In the genomic region with DNA sequence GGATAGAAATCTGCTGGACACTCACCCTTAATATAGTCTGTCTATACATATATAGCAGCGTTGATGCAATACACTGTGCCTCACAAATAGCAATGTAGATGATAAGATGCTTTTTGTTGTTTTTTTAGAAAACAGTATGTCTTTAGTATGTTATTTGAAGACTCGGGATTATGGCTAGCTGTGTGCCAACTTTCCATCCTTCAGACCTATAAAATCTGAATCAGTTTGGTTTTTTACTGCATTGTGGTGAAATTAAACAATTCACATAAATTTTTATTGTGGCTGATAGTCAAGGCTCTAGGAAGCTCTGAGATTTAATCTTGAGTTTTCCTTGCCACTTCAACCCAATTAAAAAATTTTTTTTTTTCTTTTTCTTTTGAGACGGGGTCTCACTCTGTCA, we compare ENCODE assay signal across 6 cellular contexts.
A peak's percentile ranks its signal among the peaks of the same experiment; 100 is the strongest.
DNase-seq lines count a peak whose midpoint lies in the region; TF ChIP-seq lines count a peak whose summit lies in the region.
"Not testable (repeated sequence)": the region's sequence is repeated elsewhere in the genome, so short reads cannot be mapped to it uniquely, and the experiment has no call there.

No MANE protein-coding gene starts in this region.

- not testable (repeated sequence) for H3K9ac ChIP-seq in muscle layer of colon (ENCODE audit: low read length); smooth muscle cell (ENCODE audit: low read depth)

- H3K4me3 ChIP-seq in esophagus muscularis mucosa; left ventricle myocardium inferior; muscle layer of colon (ENCODE audit: low read depth in 1 of 2, low read length in 2 of 2); smooth muscle cell; tibial artery: not testable (repeated sequence)

- not testable (repeated sequence) for H3K79me2 ChIP-seq in smooth muscle cell (ENCODE audit: low read depth)

- TF ChIP-seq CTCF in VCaP (conservative IDR thresholded peaks at IDR 0.05); esophagus muscularis mucosa (IDR thresholded peaks at IDR 0.05); left ventricle myocardium inferior (IDR thresholded peaks at IDR 0.05; ENCODE audit: borderline replicate concordance); smooth muscle cell (IDR thresholded peaks at IDR 0.05; ENCODE audit: borderline replicate concordance, insufficient read depth, poor library complexity, severe bottlenecking); tibial artery (IDR thresholded peaks at IDR 0.05): not testable (repeated sequence)

- H4K20me1 ChIP-seq in smooth muscle cell (ENCODE audit: low read depth): not testable (repeated sequence)

- not testable (repeated sequence) for H3K36me3 ChIP-seq in esophagus muscularis mucosa; left ventricle myocardium inferior; muscle layer of colon (ENCODE audit: insufficient read depth, low read length); smooth muscle cell (ENCODE audit: low read depth); tibial artery

- H3K27me3 ChIP-seq in esophagus muscularis mucosa; left ventricle myocardium inferior (ENCODE audit: low read depth); muscle layer of colon (ENCODE audit: control insufficient read depth in 1 of 2, insufficient read depth in 2 of 2, low read length in 2 of 2); smooth muscle cell (ENCODE audit: low read depth); tibial artery: not testable (repeated sequence)

- H3F3A ChIP-seq in smooth muscle cell (ENCODE audit: low read depth): not testable (repeated sequence)

- not testable (repeated sequence) for TF ChIP-seq EP300 in esophagus muscularis mucosa (IDR thresholded peaks at IDR 0.05)

- 76% methylated on average over 3 of the region's 3 CpGs for WGBS in esophagus muscularis mucosa
- WGBS in smooth muscle cell (ENCODE audit: low lambda C conversion rate): 54% methylated on average over 3 of the region's 3 CpGs

- H3K27ac ChIP-seq in VCaP (peak overlapping the region; percentile 31; the same call in 1 of the 2 replicates), esophagus muscularis mucosa (replicated peaks in 1 of 4) (peak overlapping the region; percentile 71 to 79 (median 73)), left ventricle myocardium inferior (replicated peaks) (peak overlapping the region; percentile 75), muscle layer of colon (ENCODE audit: low read depth, low read length) (peak overlapping the region; percentile 63), smooth muscle cell (ENCODE audit: low read depth) (peak overlapping the region; percentile 45), tibial artery (peak overlapping the region; percentile 61 to 66)

- peaks cover 26 to 58% (median 47%) of the 10 kb centered on the region in 4 donors for H3K4me1 ChIP-seq in esophagus muscularis mucosa
- peaks cover 78% of the 10 kb centered on the region for H3K4me1 ChIP-seq in left ventricle myocardium inferior
- peaks cover 42% of the 10 kb centered on the region for H3K4me1 ChIP-seq in muscle layer of colon (ENCODE audit: insufficient read depth, low read length)
- not testable (repeated sequence) for H3K4me1 ChIP-seq in smooth muscle cell (ENCODE audit: low read depth)
- H3K4me1 ChIP-seq in tibial artery: peaks cover 0 to 53% (median 31%) of the 10 kb centered on the region in 4 donors

- H3K9me3 ChIP-seq in esophagus muscularis mucosa; left ventricle myocardium inferior (replicated peaks); muscle layer of colon (ENCODE audit: low read length); smooth muscle cell (replicated peaks; ENCODE audit: low read depth); tibial artery: not testable (repeated sequence)

- not testable (repeated sequence) for DNase-seq in esophagus muscularis mucosa (ENCODE audit: extremely low spot score); left ventricle myocardium inferior; smooth muscle cell (lab: John Stamatoyannopoulos, UW; ENCODE audit: unreplicated experiment); tibial artery

- intact Hi-C loops in esophagus muscularis mucosa (cut with DNase I); left ventricle myocardium inferior (cut with micrococcal nuclease); tibial artery (cut with DNase I; ENCODE audit: low total_unique reads): not testable (repeated sequence)

- H2AFZ ChIP-seq in smooth muscle cell (ENCODE audit: low read depth): not testable (repeated sequence)

- H3K4me2 ChIP-seq in smooth muscle cell: peak overlapping the region; percentile 48

- not testable (repeated sequence) for TF ChIP-seq POLR2A in esophagus muscularis mucosa (IDR thresholded peaks at IDR 0.05; ENCODE audit: low read depth)
